34 cellular contexts compared by ENCODE assay signal in genomic region chr2:171772373-171772772, GRCh38.
"Had no signal": no experiment of that assay in that cellular context is flagged by ENCODE, and none has a peak within 500 bp of the region (broad histone marks: within the 10 kb centered on the region; RNA-seq: fewer than 3 reads in every experiment).

No MANE protein-coding gene starts in this region.

- H3K9ac ChIP-seq: KMS-11 had no signal

- H3K27ac ChIP-seq: KMS-11 had no signal

- H3K4me3 ChIP-seq: MG63 had no signal

- H3K4me2 ChIP-seq: KMS-11 had no signal

- H3K27me3 ChIP-seq: MG63 had no signal

- DNase-seq: Karpas-422, Kasumi-1, MG63, MM.1S, MV-4-11, NCI-H1048, NCI-H1092, NCI-H1092 treated with DMSO at 0.1 percent for 48 hours, NCI-H1105, NCI-H1105 treated with DMSO at 0.1 percent for 48 hours, NCI-H1417, NCI-H1417 treated with DMSO at 0.1 percent for 48 hours, NCI-H1436, NCI-H1436 treated with DMSO at 0.1 percent for 48 hours, NCI-H146, NCI-H1694, NCI-H1694 treated with DMSO at 0.1 percent for 48 hours, NCI-H187, NCI-H187 treated with DMSO at 0.1 percent for 48 hours, NCI-H1930, NCI-H2029, NCI-H2029 treated with DMSO at 0.1 percent for 48 hours, NCI-H2081, NCI-H2081 treated with DMSO at 0.1 percent for 48 hours, NCI-H2107, NCI-H2171, NCI-H2171 treated with DMSO at 0.1 percent for 48 hours, NCI-H2227 treated with DMSO at 0.1 percent for 48 hours, NCI-H226, NCI-H345, NCI-H446, NCI-H446 treated with DMSO at 0.1 percent for 48 hours, NCI-H510A had no signal
